Comparison of ENCODE assay signal across 8 cellular contexts in the genomic region with DNA sequence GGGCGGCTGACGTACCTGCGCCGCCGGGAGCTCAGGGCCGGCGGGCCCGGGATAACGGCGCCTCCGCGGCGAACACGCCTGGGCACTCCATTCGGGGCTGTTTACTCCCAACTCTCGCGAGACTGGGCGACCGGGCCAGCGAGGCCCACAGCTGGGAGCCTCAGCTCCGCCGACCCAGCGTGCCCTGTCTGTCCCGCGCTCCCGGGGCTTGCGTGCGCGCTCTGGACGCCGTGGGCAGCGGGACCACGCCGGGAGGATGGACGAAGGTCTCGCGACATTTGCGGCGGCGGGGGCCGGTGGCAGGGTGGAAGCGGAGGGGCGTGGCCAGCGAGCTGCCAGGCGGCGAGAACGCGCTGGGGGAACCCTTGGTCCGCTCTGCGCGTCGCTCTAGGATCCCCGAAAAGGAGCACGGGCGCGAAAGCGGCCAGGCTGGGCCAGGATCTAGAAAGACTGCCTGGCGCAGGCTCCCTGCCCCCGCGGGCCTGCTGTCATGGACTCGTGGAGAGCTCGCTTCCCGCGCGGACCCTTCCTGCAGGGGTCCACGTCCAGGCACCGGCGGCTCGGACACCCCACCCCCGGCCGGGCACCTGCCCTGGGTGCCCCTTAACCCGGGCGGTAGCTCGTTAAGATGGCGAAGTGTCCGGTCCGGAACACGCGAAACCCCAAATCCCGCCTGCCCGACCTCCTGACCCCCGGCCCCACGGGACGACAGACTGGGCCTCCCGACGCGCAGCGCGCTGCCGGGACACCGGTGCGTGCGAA. TPM values are rescaled to one million over a fixed set of nuclear protein-coding genes. Genes with fewer than 3 reads are reported as not detected.
A peak's percentile ranks its signal among the peaks of the same experiment; 100 is the strongest.
DNase-seq lines count a peak whose midpoint lies in the region; ATAC-seq lines count a peak whose summit lies in the region.

A gene (minus strand): TSS at position 223 of the 762 bp plus-strand sequence. CDS start 15,159 bp downstream, outside the sequence.

- DNase-seq in COLO668 (lab: John Stamatoyannopoulos, UW; ENCODE audit: unreplicated experiment): peak; percentile 99
- peak; percentile 95 for DNase-seq in HT1080 (ENCODE audit: low read depth)
- DNase-seq in NOMO-1 (lab: John Stamatoyannopoulos, UW; ENCODE audit: unreplicated experiment in 2 of 2): peak; percentile 94 to 97
- DNase-seq in activated CD8-positive, alpha-beta memory T cell treated with anti-CD3 and anti-CD28 coated beads for 4 hours (ENCODE audit: low read depth in 2 of 2): peak; percentile 95 to 97
- peak; percentile 97 to 98 (median 97) for DNase-seq in effector memory CD8-positive, alpha-beta T cell
- DNase-seq in mesenchymal stem cell: peak; percentile 98
- DNase-seq in stimulated activated CD8-positive, alpha-beta memory T cell treated with anti-CD3 and anti-CD28 coated beads, Interleukin-12 subunit alpha, Interleukin-12 subunit beta, amount 100 ng/mL, for 4 hours (ENCODE audit: low read depth): peak; percentile 98

- no peak within 1 kb of the TSS for H2BK12ac ChIP-seq in mesenchymal stem cell (ENCODE audit: low read length in 2 of 2)

- H3K23ac ChIP-seq in mesenchymal stem cell (ENCODE audit: low read length in 2 of 2): peak within 1 kb of the TSS in 1 of 2 experiments; percentile 34

- peaks cover 4% of the 10 kb centered on the region for H3K79me1 ChIP-seq in mesenchymal stem cell (replicated peaks; ENCODE audit: low read length, poor library complexity, severe bottlenecking)

- H3K4me2 ChIP-seq in mesenchymal stem cell (ENCODE audit: low read length, poor library complexity, severe bottlenecking): peak within 1 kb of the TSS; percentile 87

- H3K9ac ChIP-seq in mesenchymal stem cell (ENCODE audit: low read length): peak within 1 kb of the TSS; percentile 99

- H3K4ac ChIP-seq in mesenchymal stem cell (ENCODE audit: low read depth in 1 of 2, low read length in 2 of 2): peak within 1 kb of the TSS; percentile 66 to 89

- H4K8ac ChIP-seq in mesenchymal stem cell (ENCODE audit: low read length): peak within 1 kb of the TSS; percentile 89

- peak within 1 kb of the TSS; percentile 55 for H2AFZ ChIP-seq in mesenchymal stem cell (ENCODE audit: low read depth, low read length)

- no peaks in the 10 kb centered on the region for H3K9me3 ChIP-seq in mesenchymal stem cell (ENCODE audit: control insufficient read depth, low read length)

- peaks cover 10% of the 10 kb centered on the region in 2 experiments for H3K36me3 ChIP-seq in mesenchymal stem cell (ENCODE audit: control insufficient read depth in 1 of 2, insufficient read depth in 2 of 2, low read depth in 1 of 2, low read length in 2 of 2)

- H3K27ac ChIP-seq in mesenchymal stem cell (ENCODE audit: low read length, poor library complexity, severe bottlenecking): peak within 1 kb of the TSS; percentile 79

- peak; percentile 85 for ATAC-seq in GM21360 (IDR thresholded peaks at IDR 0.05; ENCODE audit: unreplicated experiment)
- ATAC-seq in effector memory CD8-positive, alpha-beta T cell (replicated peaks): peak; percentile 87

- H3K18ac ChIP-seq in mesenchymal stem cell (ENCODE audit: low read depth in 1 of 2, low read length in 2 of 2): peak within 1 kb of the TSS; percentile 96 to 99

- H3K4me1 ChIP-seq in mesenchymal stem cell (ENCODE audit: control insufficient read depth, insufficient read depth, low read depth, low read length): peaks cover 8% of the 10 kb centered on the region

- peaks cover 21% of the 10 kb centered on the region for H3K36me3 Mint-ChIP-seq in effector memory CD8-positive, alpha-beta T cell (ENCODE audit: insufficient read depth)

- peak within 1 kb of the TSS; percentile 90 to 92 for H3K4me3 Mint-ChIP-seq in effector memory CD8-positive, alpha-beta T cell

- no peaks in the 10 kb centered on the region for H3K9me3 Mint-ChIP-seq in effector memory CD8-positive, alpha-beta T cell

- peak within 1 kb of the TSS; percentile 82 for H2BK15ac ChIP-seq in mesenchymal stem cell (ENCODE audit: low read depth, poor library complexity, severe bottlenecking)

- H3K4me3 ChIP-seq in mesenchymal stem cell (ENCODE audit: insufficient read depth in 1 of 2, low read depth in 1 of 2, low read length in 2 of 2): peak within 1 kb of the TSS; percentile 92 to 97

- H2AK5ac ChIP-seq in mesenchymal stem cell (ENCODE audit: low read length, severe bottlenecking): no peak within 1 kb of the TSS

- peaks cover 11 to 20% of the 10 kb centered on the region in 2 donors for H3K4me1 Mint-ChIP-seq in effector memory CD8-positive, alpha-beta T cell (ENCODE audit: low read depth in 2 of 2)

- peak within 1 kb of the TSS; percentile 87 for H4K91ac ChIP-seq in mesenchymal stem cell (ENCODE audit: low read length)

- H3K27me3 ChIP-seq in mesenchymal stem cell (ENCODE audit: control insufficient read depth in 1 of 2, insufficient read depth in 1 of 2, low read length in 2 of 2): no peaks in the 10 kb centered on the region

- peak within 1 kb of the TSS; percentile 91 for H2BK120ac ChIP-seq in mesenchymal stem cell (ENCODE audit: low read depth, low read length)

- no peaks in the 10 kb centered on the region for H3K27me3 Mint-ChIP-seq in effector memory CD8-positive, alpha-beta T cell

- H3K14ac ChIP-seq in mesenchymal stem cell (ENCODE audit: low read length in 2 of 2): peak within 1 kb of the TSS in 1 of 2 experiments; percentile 93

- H2BK5ac ChIP-seq in mesenchymal stem cell (ENCODE audit: low read depth, low read length, poor library complexity, severe bottlenecking): peak within 1 kb of the TSS; percentile 79

- peak within 1 kb of the TSS; percentile 93 to 98 for H3K27ac Mint-ChIP-seq in effector memory CD8-positive, alpha-beta T cell

- under 1% methylated on average over 93 of the region's 93 CpGs for WGBS in mesenchymal stem cell

RNA-seq across cellular contexts. Expression of the gene that starts here (rescaled TPM):
- 62.4 and 72.8 TPM in 2 replicates for total RNA-seq in HT1080 (2014; rRNA removed; shearing (Covaris generic))
- polyA plus RNA-seq in HT1080 (2015; cell fraction: cytosol; rRNA removed): 74.2 and 85.7 TPM in 2 replicates
- 114 and 117 TPM in 2 replicates for polyA plus RNA-seq in HT1080 (2015; cell fraction: nucleus; rRNA removed)
- polyA plus RNA-seq in mesenchymal stem cell (2013, experiment 1 of 2): 107 TPM
- 109 TPM for polyA plus RNA-seq in mesenchymal stem cell (2013, experiment 2 of 2)

Comparison
In these comparisons a context has a peak if more than half of its experiments do, and no peak if none do; other contexts are left out.
1. Peak in every context shown above with its lines: DNase-seq, ATAC-seq, H3K4me3 ChIP-seq and H3K27ac ChIP-seq.